20 cellular contexts compared by ENCODE assay signal in the genomic region with DNA sequence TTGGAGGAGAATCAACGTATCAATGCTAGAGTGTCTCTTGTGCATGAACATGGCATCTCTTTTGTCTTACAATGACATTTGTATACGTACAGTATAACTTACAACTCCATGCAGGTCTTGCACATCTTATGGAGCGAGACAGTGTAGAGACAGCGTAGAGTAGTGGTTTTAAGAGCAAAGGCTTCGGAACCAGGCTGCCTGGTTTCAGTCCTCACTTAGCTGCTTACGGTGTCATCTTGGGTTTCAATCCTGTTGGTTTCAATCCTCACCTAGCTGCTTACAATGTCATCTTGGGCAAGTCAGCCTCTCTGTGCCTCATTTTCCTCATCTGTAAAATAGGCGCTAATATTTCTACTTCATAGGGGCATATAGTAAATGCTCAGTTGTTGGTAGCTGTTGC.
"Had no signal": no experiment of that assay in that cellular context is flagged by ENCODE, and none has a peak within 500 bp of the region (broad histone marks: within the 10 kb centered on the region; RNA-seq: fewer than 3 reads in every experiment).

No MANE protein-coding gene starts in this region.

- H3K36me3 Mint-ChIP-seq: natural killer cell treated with Interleukin-12 subunit alpha and Interleukin-12 subunit beta and Interleukin-15 and Interleukin-18, amount 100 ng/mL, for 72 hours; type B pancreatic cell had no signal

- H3K27me3 Mint-ChIP-seq: naive B cell; natural killer cell treated with Interleukin-12 subunit alpha and Interleukin-12 subunit beta and Interleukin-15 and Interleukin-18, amount 100 ng/mL, for 72 hours; stimulated activated naive CD8-positive, alpha-beta T cell treated with anti-CD3 and anti-CD28 coated beads, Interleukin-15, Interleukin-2, amounts not matched to agents 100 ng/mL and 50 ng/mL, for 24 hours; type B pancreatic cell had no signal

- DNase-seq: islet precursor cell; left ventricle myocardium inferior; mesendoderm; naive B cell; pancreas; posterior cingulate gyrus; retina; right cardiac atrium; sigmoid colon; small intestine; spleen; stimulated activated CD4-positive, alpha-beta T cell treated with anti-CD3 and anti-CD28 coated beads, Interleukin-4, amount 100 ng/mL, for 24 hours; stimulated activated naive CD4-positive, alpha-beta T cell; tibial artery; uterus had no signal

- ATAC-seq: natural killer cell treated with Interleukin-12 subunit alpha and Interleukin-12 subunit beta and Interleukin-15 and Interleukin-18, amount 100 ng/mL, for 72 hours; pancreas; right cardiac atrium; stimulated activated effector memory CD8-positive, alpha-beta T cell treated with anti-CD3 and anti-CD28 coated beads, Interleukin-12 subunit alpha, Interleukin-12 subunit beta, amount 100 ng/mL, for 72 hours had no signal

- H3K27ac Mint-ChIP-seq: mesothelial cell of epicardium; natural killer cell treated with Interleukin-12 subunit alpha and Interleukin-12 subunit beta and Interleukin-15 and Interleukin-18, amount 100 ng/mL, for 72 hours; stimulated activated effector memory CD8-positive, alpha-beta T cell treated with anti-CD3 and anti-CD28 coated beads, Interleukin-12 subunit alpha, Interleukin-12 subunit beta, amount 100 ng/mL, for 72 hours; stimulated activated naive CD8-positive, alpha-beta T cell treated with anti-CD3 and anti-CD28 coated beads, Interleukin-15, Interleukin-2, amounts not matched to agents 100 ng/mL and 50 ng/mL, for 24 hours; type B pancreatic cell had no signal

- FAIRE-seq: pancreas, small intestine had no signal

- H3K4me3 Mint-ChIP-seq: mesothelial cell of epicardium; naive B cell; natural killer cell treated with Interleukin-12 subunit alpha and Interleukin-12 subunit beta and Interleukin-15 and Interleukin-18, amount 100 ng/mL, for 72 hours; stimulated activated effector memory CD8-positive, alpha-beta T cell treated with anti-CD3 and anti-CD28 coated beads, Interleukin-12 subunit alpha, Interleukin-12 subunit beta, amount 100 ng/mL, for 72 hours; stimulated activated naive CD8-positive, alpha-beta T cell treated with anti-CD3 and anti-CD28 coated beads, Interleukin-15, Interleukin-2, amounts not matched to agents 100 ng/mL and 50 ng/mL, for 24 hours; type B pancreatic cell had no signal

- H3K9me3 Mint-ChIP-seq: naive B cell; natural killer cell treated with Interleukin-12 subunit alpha and Interleukin-12 subunit beta and Interleukin-15 and Interleukin-18, amount 100 ng/mL, for 72 hours; stimulated activated effector memory CD8-positive, alpha-beta T cell treated with anti-CD3 and anti-CD28 coated beads, Interleukin-12 subunit alpha, Interleukin-12 subunit beta, amount 100 ng/mL, for 72 hours; stimulated activated naive CD8-positive, alpha-beta T cell treated with anti-CD3 and anti-CD28 coated beads, Interleukin-15, Interleukin-2, amounts not matched to agents 100 ng/mL and 50 ng/mL, for 24 hours; type B pancreatic cell had no signal
